27 cellular contexts compared by ENCODE assay signal in genomic region chr11:71244116-71244815, GRCh38. TPM values are rescaled to one million over a fixed set of nuclear protein-coding genes. Genes with fewer than 3 reads are reported as not detected.
A peak's percentile ranks its signal among the peaks of the same experiment; 100 is the strongest.
DNase-seq lines count a peak whose midpoint lies in the region; ATAC-seq and TF ChIP-seq lines count a peak whose summit lies in the region.
"Had no signal": no experiment of that assay in that cellular context is flagged by ENCODE, and none has a peak within 500 bp of the region (broad histone marks: within the 10 kb centered on the region; RNA-seq: fewer than 3 reads in every experiment).

No MANE protein-coding gene starts in this region.

- no peaks in the 10 kb centered on the region for H3K9me3 ChIP-seq in SK-N-SH
- H3K9me3 ChIP-seq: ascending aorta, Peyer's patch, psoas muscle had no signal

- H3K27me3 ChIP-seq in SK-N-SH (ENCODE audit: insufficient read depth) = no peaks in the 10 kb centered on the region
- H3K27me3 ChIP-seq: ascending aorta, Peyer's patch had no signal

- no peak overlapping the region for H3K9ac ChIP-seq in SK-N-SH
- H3K9ac ChIP-seq: KMS-11 had no signal

- no peaks in the 10 kb centered on the region for H3K79me2 ChIP-seq in SK-N-SH (ENCODE audit: insufficient read depth)

- no peak for TF ChIP-seq CTCF in SK-N-SH (IDR thresholded peaks at IDR 0.05)
- TF ChIP-seq CTCF in chondrocyte (IDR thresholded peaks at IDR 0.05) = no peak
- TF ChIP-seq CTCF in type B pancreatic cell (conservative IDR thresholded peaks at IDR 0.05) = no peak

- H2AFZ ChIP-seq in SK-N-SH (ENCODE audit: low read depth) = no peak overlapping the region

- H3K4me1 Mint-ChIP-seq in chondrocyte (ENCODE audit: low read depth) (peaks cover 11% of the 10 kb centered on the region), type B pancreatic cell (ENCODE audit: unreplicated experiment) (peaks cover 55% of the 10 kb centered on the region)
- H3K4me1 Mint-ChIP-seq: activated naive CD4-positive, alpha-beta T cell treated with anti-CD3 and anti-CD28 coated beads, Interleukin-2, amount 10 ng/mL, durations not matched to agents 7 days and 5 days; central memory CD8-positive, alpha-beta T cell had no signal

- H3K27ac Mint-ChIP-seq in chondrocyte (ENCODE audit: unreplicated experiment) (no peak overlapping the region), type B pancreatic cell (peak overlapping the region; percentile 36)
- H3K27ac Mint-ChIP-seq: activated CD8-positive, alpha-beta T cell treated with anti-CD3 and anti-CD28 coated beads, Interleukin-2, amount 10 ng/mL, durations not matched to agents 7 days and 5 days; activated naive CD4-positive, alpha-beta T cell treated with anti-CD3 and anti-CD28 coated beads, Interleukin-2, amount 10 ng/mL, durations not matched to agents 7 days and 5 days; mesothelial cell of epicardium; T-helper 2 cell treated with Interferon-gamma antibody and Interleukin-4, amounts not matched to agents 5 μg/mL and 100 μg/mL, for 36 hours had no signal

- H4K20me1 ChIP-seq in SK-N-SH (ENCODE audit: insufficient read depth) = no peaks in the 10 kb centered on the region

- no peaks in the 10 kb centered on the region for H3K4me1 ChIP-seq in SK-N-SH (ENCODE audit: control insufficient read depth in 1 of 2, insufficient read depth in 2 of 2, low read depth in 1 of 2, low read length in 1 of 2)
- H3K4me1 ChIP-seq: ascending aorta, Peyer's patch, psoas muscle had no signal

- ATAC-seq in SK-N-SH treated with all-trans-retinoic acid at 6 μM for 48 hours (no peak), left lobe of liver (no peak), HG02588 (IDR thresholded peaks at IDR 0.05; ENCODE audit: unreplicated experiment) (no peak), GM21529 (IDR thresholded peaks at IDR 0.05; ENCODE audit: unreplicated experiment) (no peak), HG02759 (IDR thresholded peaks at IDR 0.05; ENCODE audit: unreplicated experiment) (no peak)
- ATAC-seq: activated CD8-positive, alpha-beta T cell treated with anti-CD3 and anti-CD28 coated beads, Interleukin-2, amount 10 ng/mL, durations not matched to agents 7 days and 5 days; left cardiac atrium; psoas muscle had no signal

- H3K36me3 ChIP-seq in SK-N-SH (replicated peaks in 1 of 2; ENCODE audit: control insufficient read depth in 1 of 2, insufficient read depth in 2 of 2, low read length in 1 of 2) = no peaks in the 10 kb centered on the region
- H3K36me3 ChIP-seq: ascending aorta, Peyer's patch had no signal

- peaks cover 56% of the 10 kb centered on the region for H3K27me3 Mint-ChIP-seq in chondrocyte (ENCODE audit: low read depth)
- H3K27me3 Mint-ChIP-seq in type B pancreatic cell = peaks cover 4% of the 10 kb centered on the region

- POLR2A ChIA-PET in SK-N-SH (lab: Yijun Ruan, JAX) = no interaction called here

- H3K9me2 ChIP-seq in SK-N-SH = no peaks in the 10 kb centered on the region

- H3K4me2 ChIP-seq in SK-N-SH = no peak overlapping the region
- H3K4me2 ChIP-seq: KMS-11 had no signal

- TF ChIP-seq EP300 in SK-N-SH (IDR thresholded peaks at IDR 0.05; ENCODE audit: borderline replicate concordance in 1 of 2, low read depth in 1 of 2, low read length in 1 of 2) = no peak

- no peak overlapping the region for H3K4me3 Mint-ChIP-seq in chondrocyte (ENCODE audit: unreplicated experiment)
- H3K4me3 Mint-ChIP-seq in type B pancreatic cell = no peak overlapping the region
- H3K4me3 Mint-ChIP-seq: activated CD8-positive, alpha-beta T cell treated with anti-CD3 and anti-CD28 coated beads, Interleukin-2, amount 10 ng/mL, durations not matched to agents 7 days and 5 days; activated naive CD4-positive, alpha-beta T cell treated with anti-CD3 and anti-CD28 coated beads, Interleukin-2, amount 10 ng/mL, durations not matched to agents 7 days and 5 days; central memory CD8-positive, alpha-beta T cell; mesothelial cell of epicardium; T-helper 2 cell treated with Interferon-gamma antibody and Interleukin-4, amounts not matched to agents 5 μg/mL and 100 μg/mL, for 36 hours had no signal

- no peak overlapping the region for H3K4me3 ChIP-seq in SK-N-SH (ENCODE audit: low read depth in 2 of 2, low read length in 1 of 2)
- H3K4me3 ChIP-seq: ascending aorta, Peyer's patch, psoas muscle, SK-N-MC had no signal

- no peak for TF ChIP-seq RAD21 in SK-N-SH (IDR thresholded peaks at IDR 0.05; ENCODE audit: low read length)

- CTCF ChIA-PET in SK-N-SH (lab: Yijun Ruan, JAX) = no interaction called here

- no peak overlapping the region for H3K27ac ChIP-seq in SK-N-SH (ENCODE audit: low read depth in 2 of 2, low read length in 1 of 2)
- H3K27ac ChIP-seq: ascending aorta, KMS-11, Peyer's patch, psoas muscle, SK-N-MC had no signal

- H3F3A ChIP-seq in SK-N-SH (replicated peaks; ENCODE audit: insufficient read depth) = no peaks in the 10 kb centered on the region

- DNase-seq in SK-N-SH (peak; percentile 4), chondrocyte (ENCODE audit: low spot score) (peak; percentile 34), left lobe of liver (ENCODE audit: low spot score) (peak; percentile 35), type B pancreatic cell (ENCODE audit: extremely low spot score, unreplicated experiment) (no peak)
- DNase-seq: 8988T; activated CD4-positive, CD25-positive, alpha-beta regulatory T cell; activated CD8-positive, alpha-beta T cell treated with anti-CD3 and anti-CD28 coated beads, Interleukin-2, amount 10 ng/mL, durations not matched to agents 7 days and 5 days; activated naive CD4-positive, alpha-beta T cell treated with anti-CD3 and anti-CD28 coated beads, Interleukin-2, amount 10 ng/mL, durations not matched to agents 7 days and 5 days; activated T-cell treated with anti-CD3 and anti-CD28 coated beads, Interleukin-2, amount 50 U/mL, for 1 hour; C1 segment of cervical spinal cord; erythroblast; left cardiac atrium; NCI-H187; NCI-H345; psoas muscle; stimulated activated CD4-positive, alpha-beta T cell treated with anti-CD3 and anti-CD28 coated beads, Interleukin-4, amount 100 ng/mL, for 24 hours had no signal

- H3K36me3 Mint-ChIP-seq in chondrocyte (ENCODE audit: low read depth) (peaks cover 1% of the 10 kb centered on the region), type B pancreatic cell (peaks cover 5% of the 10 kb centered on the region)
- H3K36me3 Mint-ChIP-seq: activated naive CD4-positive, alpha-beta T cell treated with anti-CD3 and anti-CD28 coated beads, Interleukin-2, amount 10 ng/mL, durations not matched to agents 7 days and 5 days; mesothelial cell of epicardium had no signal

- H3K9me3 Mint-ChIP-seq in chondrocyte (ENCODE audit: low read depth) (no peaks in the 10 kb centered on the region), type B pancreatic cell (no peaks in the 10 kb centered on the region)
- H3K9me3 Mint-ChIP-seq: activated naive CD4-positive, alpha-beta T cell treated with anti-CD3 and anti-CD28 coated beads, Interleukin-2, amount 10 ng/mL, durations not matched to agents 7 days and 5 days; central memory CD8-positive, alpha-beta T cell; mesothelial cell of epicardium; T-helper 2 cell treated with Interferon-gamma antibody and Interleukin-4, amounts not matched to agents 5 μg/mL and 100 μg/mL, for 36 hours had no signal

- 51% methylated on average over 9 of the region's 12 CpGs for WGBS in SK-N-SH (ENCODE audit: low lambda C conversion rate)

TF ChIP-seq in SK-N-SH, 30 proteins besides CTCF, POLR2A, EP300 and RAD21:
- TF ChIP-seq FOXJ3 (CRISPR knock-in tag; IDR thresholded peaks at IDR 0.05) (no peak), FOSL2 (IDR thresholded peaks at IDR 0.05; ENCODE audit: borderline replicate concordance, low read depth) (no peak), MEF2A (IDR thresholded peaks at IDR 0.05; ENCODE audit: borderline replicate concordance, low read depth) (no peak), EZH2phosphoT487 (IDR thresholded peaks at IDR 0.05; ENCODE audit: borderline replicate concordance, low read depth) (no peak), YY1 (IDR thresholded peaks at IDR 0.05; ENCODE audit: low read depth) (no peak), TEAD4 (IDR thresholded peaks at IDR 0.05; ENCODE audit: borderline replicate concordance, insufficient read depth) (no peak), NFIC (IDR thresholded peaks at IDR 0.05; ENCODE audit: borderline replicate concordance) (no peak)
TF ChIP-seq in SK-N-SH: peak in this region for 0.

TF ChIP-seq in SK-N-SH treated with all-trans-retinoic acid at 6 μM for 48 hours, 23 proteins besides CTCF, POLR2A, EP300 and RAD21 (continues in another document):
- no peak for TF ChIP-seq ARNTL (CRISPR knock-in tag; IDR thresholded peaks at IDR 0.05; ENCODE audit: borderline replicate concordance, low read depth)
- no peak for TF ChIP-seq CSDC2 (CRISPR knock-in tag; IDR thresholded peaks at IDR 0.05)
- no peak for TF ChIP-seq POU6F1 (CRISPR knock-in tag; IDR thresholded peaks at IDR 0.05; ENCODE audit: borderline replicate concordance, low read depth)

RNA-seq across cellular contexts. Expression of gene SHANK2, which starts 8.1 kb away (rescaled TPM):
- under 0.01 and 0.03 TPM in 2 replicates for polyA plus RNA-seq in SK-N-SH (2012; rRNA removed)
- 0.01 and 0.03 TPM in 2 replicates for polyA plus RNA-seq in SK-N-SH (2012; cell fraction: cytosol; rRNA removed)
- 0.11 TPM in 2 replicates for polyA plus RNA-seq in SK-N-SH (2012; cell fraction: nucleus; rRNA removed)
- total RNA-seq in chondrocyte = 0.53 to 1.6 TPM (median 0.97 TPM) in 3 replicates
- total RNA-seq in left lobe of liver = 33.8 TPM
- 25.9 and 49.4 TPM in 2 replicates for total RNA-seq in type B pancreatic cell (ENCODE audit: low replicate concordance)
- total RNA-seq: activated CD8-positive, alpha-beta T cell treated with anti-CD3 and anti-CD28 coated beads, Interleukin-2, amount 10 ng/mL, durations not matched to agents 7 days and 5 days had no signal

Comparison
In these comparisons a context has a peak if more than half of its experiments do, and no peak if none do; other contexts are left out.
1. RNA of gene SHANK2, which starts 8.1 kb away (total RNA-seq): 25.9 to 49.4 TPM in type B pancreatic cell and 33.8 TPM in left lobe of liver (single experiment); 0.53 to 1.6 TPM in chondrocyte; every median in the first group is over 10 times any median in the second.